Comparison of ENCODE assay signal across 8 cellular contexts in genomic region chr2:18520605-18521031, GRCh38. TPM values are rescaled to one million over a fixed set of nuclear protein-coding genes. Genes with fewer than 3 reads are reported as not detected.
DNase-seq lines count a peak whose midpoint lies in the region; ATAC-seq, FAIRE-seq and TF ChIP-seq lines count a peak whose summit lies in the region.

No MANE protein-coding gene starts in this region.

- H4K5ac ChIP-seq in H1 (ENCODE audit: insufficient read length, low read depth, low read length) (no peak overlapping the region), mesendoderm (ENCODE audit: low read length) (no peak overlapping the region)

- H3K4me1 ChIP-seq in CD4-positive, CD25-positive, alpha-beta regulatory T cell (ENCODE audit: control insufficient read depth, insufficient read depth, low read length, poor library complexity, severe bottlenecking) = no peaks in the 10 kb centered on the region
- H3K4me1 ChIP-seq in H1 (replicated peaks in 1 of 4; ENCODE audit: control insufficient read depth in 3 of 4, insufficient read depth in 4 of 4, low read length in 3 of 4) (peaks cover 0 to 3% (median 0%) of the 10 kb centered on the region in 4 experiments; a peak in 3 of 7 replicates), mesendoderm (ENCODE audit: control insufficient read depth, low read depth, low read length) (no peaks in the 10 kb centered on the region)

- no peak overlapping the region for H3K4me3 Mint-ChIP-seq in CD4-positive, CD25-positive, alpha-beta regulatory T cell

- no peaks in the 10 kb centered on the region for H3K36me3 ChIP-seq in CD4-positive, CD25-positive, alpha-beta regulatory T cell (ENCODE audit: control insufficient read depth, insufficient read depth, low read length)
- H3K36me3 ChIP-seq in H1 (ENCODE audit: control insufficient read depth in 2 of 4, insufficient read depth in 4 of 4, low read length in 3 of 4) = no peaks in the 10 kb centered on the region
- H3K36me3 ChIP-seq in mesendoderm (ENCODE audit: control insufficient read depth, insufficient read depth, low read length) = no peaks in the 10 kb centered on the region

- H4K91ac ChIP-seq in H1 (replicated peaks; ENCODE audit: insufficient read length, low read length) = no peak overlapping the region

- peak; percentile 87 for FAIRE-seq in H1 (lab: Jason Lieb, UNC)

- WGBS in H1 (ENCODE audit: extremely low coverage in 1 of 2, insufficient coverage in 1 of 2, insufficient read length in 1 of 2, insufficient replicate concordance in 2 of 2, low coverage in 1 of 2, low lambda C conversion rate in 2 of 2, missing lambda C conversion rate in 1 of 2), 2 experiments = 16% methylated on average over 5 of the region's 5 CpGs; no CpG with 5 or more reads in 1 of the 2 experiments
- no CpG with 5 or more reads among the region's 5 CpGs for WGBS in mesendoderm (ENCODE audit: extremely low coverage, insufficient coverage, low lambda C conversion rate)

- H3K27me3 Mint-ChIP-seq in CD4-positive, CD25-positive, alpha-beta regulatory T cell = no peaks in the 10 kb centered on the region

- H3K23ac ChIP-seq in H1 (ENCODE audit: insufficient read length) (no peak overlapping the region), mesendoderm (ENCODE audit: low read length) (no peak overlapping the region)

- no peak overlapping the region for H3K4ac ChIP-seq in H1 (replicated peaks; ENCODE audit: insufficient read length, low read depth, low read length)
- H3K4ac ChIP-seq in mesendoderm (ENCODE audit: low read depth, low read length) = no peak overlapping the region

- H3K79me1 ChIP-seq in H1 (ENCODE audit: low read depth, low read length) (no peaks in the 10 kb centered on the region), mesendoderm (ENCODE audit: low read length) (no peaks in the 10 kb centered on the region)

- no peaks in the 10 kb centered on the region for H3K23me2 ChIP-seq in H1 (ENCODE audit: low read depth, low read length)

- H2AFZ ChIP-seq in H1 (ENCODE audit: low read length) = peak overlapping the region; percentile 96

- TF ChIP-seq RAD21 in H1 (IDR thresholded peaks at IDR 0.05 in 1 of 2, conservative IDR thresholded peaks at IDR 0.05 in 1 of 2; ENCODE audit: low read depth in 2 of 2, low read length in 2 of 2) = peak; percentile 97 to 99

- no peak overlapping the region for H2BK120ac ChIP-seq in H1 (replicated peaks; ENCODE audit: low read depth, low read length)
- H2BK120ac ChIP-seq in mesendoderm (ENCODE audit: low read depth, low read length) = no peak overlapping the region

- no peak overlapping the region for H3K4me3 ChIP-seq in CD4-positive, CD25-positive, alpha-beta regulatory T cell (ENCODE audit: low read depth, low read length)
- H3K4me3 ChIP-seq in H1 (ENCODE audit: extremely low read depth in 1 of 4, insufficient read depth in 2 of 4, low read depth in 3 of 4, low read length in 4 of 4) (no peak overlapping the region), mesendoderm (ENCODE audit: low read length) (no peak overlapping the region)

- H3K27ac Mint-ChIP-seq in CD4-positive, CD25-positive, alpha-beta regulatory T cell = no peak overlapping the region

- no peak overlapping the region for H3K56ac ChIP-seq in H1 (replicated peaks; ENCODE audit: insufficient read length, low read depth, low read length)
- peak overlapping the region; percentile 44 for H3K56ac ChIP-seq in mesendoderm (ENCODE audit: low read length)

- peak; percentile 62 to 74 for ATAC-seq in CD4-positive, CD25-positive, alpha-beta regulatory T cell (ENCODE audit: low read depth in 2 of 2)
- peak; percentile 91 for ATAC-seq in GM19351 (IDR thresholded peaks at IDR 0.05; ENCODE audit: unreplicated experiment)
- ATAC-seq in HG03469 (IDR thresholded peaks at IDR 0.05; ENCODE audit: unreplicated experiment) = peak; percentile 74

- POLR2A ChIA-PET in H1 (lab: Charles Lee; ENCODE audit: partially characterized antibody) = no interaction called here

- H2BK20ac ChIP-seq in H1 (ENCODE audit: low read length) = no peak overlapping the region

- H2AK5ac ChIP-seq in H1 (ENCODE audit: low read depth, low read length) = no peak overlapping the region
- no peak overlapping the region for H2AK5ac ChIP-seq in mesendoderm (ENCODE audit: low read length)

- no peaks in the 10 kb centered on the region for H3K79me2 ChIP-seq in H1 (ENCODE audit: control insufficient read depth in 1 of 2, insufficient read depth in 2 of 2, low read length in 2 of 2)
- H3K79me2 ChIP-seq in mesendoderm (ENCODE audit: control insufficient read depth, insufficient read depth, low read length) = no peaks in the 10 kb centered on the region

- TF ChIP-seq POLR2A in H1 (IDR thresholded peaks at IDR 0.05; ENCODE audit: control extremely low read depth in 1 of 2, low read depth in 2 of 2, low read length in 2 of 2) = no peak

- no peak overlapping the region for H3K18ac ChIP-seq in H1 (ENCODE audit: extremely low read depth, low read length)
- no peak overlapping the region for H3K18ac ChIP-seq in mesendoderm (ENCODE audit: low read length)

- H3K4me2 ChIP-seq in H1 (ENCODE audit: insufficient read depth in 1 of 2, low read depth in 2 of 2, low read length in 2 of 2) (no peak overlapping the region), mesendoderm (ENCODE audit: low read length) (no peak overlapping the region)

- peaks cover 3% of the 10 kb centered on the region for H3K27me3 ChIP-seq in CD4-positive, CD25-positive, alpha-beta regulatory T cell (ENCODE audit: control insufficient read depth, insufficient read depth, low read length)
- H3K27me3 ChIP-seq in H1 (replicated peaks in 1 of 4; ENCODE audit: control insufficient read depth in 3 of 4, extremely low read depth in 1 of 4, insufficient read depth in 3 of 4, low read length in 3 of 4) (no peaks in the 10 kb centered on the region), mesendoderm (ENCODE audit: insufficient read depth, low read length, poor library complexity) (no peaks in the 10 kb centered on the region)

- H3K9me3 ChIP-seq in CD4-positive, CD25-positive, alpha-beta regulatory T cell (ENCODE audit: control insufficient read depth in 2 of 2, low read length in 2 of 2) = no peaks in the 10 kb centered on the region
- no peaks in the 10 kb centered on the region for H3K9me3 ChIP-seq in H1 (ENCODE audit: insufficient read depth in 2 of 2, low read depth in 1 of 2, low read length in 1 of 2)

- H2BK12ac ChIP-seq in H1 (ENCODE audit: low read depth, low read length) = no peak overlapping the region

- H2BK15ac ChIP-seq in H1 (ENCODE audit: low read length) = no peak overlapping the region
- H2BK15ac ChIP-seq in mesendoderm (replicated peaks; ENCODE audit: low read depth) = no peak overlapping the region

- TF ChIP-seq CTCF in H1 (IDR thresholded peaks at IDR 0.05; ENCODE audit: control extremely low read depth in 1 of 3, insufficient read depth in 1 of 3, low read depth in 1 of 3, low read length in 3 of 3) = peak; percentile 79 to 91 (median 85)

- H4K20me1 ChIP-seq in H1 (replicated peaks in 1 of 2; ENCODE audit: control insufficient read depth in 1 of 2, insufficient read depth in 2 of 2, low read length in 2 of 2) = no peaks in the 10 kb centered on the region

- no peak overlapping the region for H3K27ac ChIP-seq in CD4-positive, CD25-positive, alpha-beta regulatory T cell (ENCODE audit: insufficient read depth, low read length, poor library complexity, severe bottlenecking)
- no peak overlapping the region for H3K27ac ChIP-seq in H1 (ENCODE audit: low read depth, low read length)
- H3K27ac ChIP-seq in mesendoderm (ENCODE audit: low read depth, low read length) = no peak overlapping the region

- no peak overlapping the region for H3K14ac ChIP-seq in H1 (ENCODE audit: insufficient read length)

- no peak for TF ChIP-seq EP300 in H1 (IDR thresholded peaks at IDR 0.05; ENCODE audit: borderline replicate concordance in 1 of 2, low read depth in 2 of 2, low read length in 2 of 2)

- H3K9me3 Mint-ChIP-seq in CD4-positive, CD25-positive, alpha-beta regulatory T cell = peaks cover 0 to 2% (median 0%) of the 10 kb centered on the region in 7 donors

- no peak overlapping the region for H3K9ac ChIP-seq in H1 (replicated peaks in 1 of 4; ENCODE audit: extremely low read depth in 1 of 4, low read depth in 3 of 4, low read length in 3 of 4)
- H3K9ac ChIP-seq in mesendoderm (ENCODE audit: low read length) = peak overlapping the region; percentile 17

- peak; percentile 46 to 60 (median 58) for DNase-seq in CD4-positive, CD25-positive, alpha-beta regulatory T cell
- DNase-seq in NCI-H774 (lab: John Stamatoyannopoulos, UW) = peak; percentile 49
- DNase-seq in activated CD8-positive, alpha-beta memory T cell treated with anti-CD3 and anti-CD28 coated beads for 24 hours = peak; percentile 91
- DNase-seq in H1 (ENCODE audit: low read depth in 1 of 2, low spot score in 2 of 2) = peak; percentile 63 to 93
- DNase-seq in mesendoderm = peak; percentile 84
- peak; percentile 18 to 34 for DNase-seq in stimulated activated CD8-positive, alpha-beta memory T cell treated with anti-CD3 and anti-CD28 coated beads, Interleukin-15, amount 100 ng/mL, for 4 hours (ENCODE audit: low read depth in 2 of 2)

- CTCF ChIA-PET in H1 (lab: Charles Lee; ENCODE audit: partially characterized antibody) = interaction anchor here (0.7 to 5.5 kb wide), 65 partner anchors 9 to 1226 kb away, joined by 3 to 60 read pairs (median 4); no protein-coding TSS in a partner anchor

- H2BK5ac ChIP-seq in H1 (ENCODE audit: low read depth, low read length) (no peak overlapping the region), mesendoderm (ENCODE audit: low read length) (no peak overlapping the region)

- no peaks in the 10 kb centered on the region for H3K36me3 Mint-ChIP-seq in CD4-positive, CD25-positive, alpha-beta regulatory T cell

- no peak overlapping the region for H4K8ac ChIP-seq in H1 (ENCODE audit: extremely low read depth, insufficient read depth, low read length)
- no peak overlapping the region for H4K8ac ChIP-seq in mesendoderm (ENCODE audit: low read depth, low read length)

- H3K4me1 Mint-ChIP-seq in CD4-positive, CD25-positive, alpha-beta regulatory T cell = no peaks in the 10 kb centered on the region

TF ChIP-seq in H1, 55 proteins besides CTCF, POLR2A, EP300 and RAD21 (continues in another document):
- TF ChIP-seq YY1 (IDR thresholded peaks at IDR 0.05; ENCODE audit: low read depth, low read length) = no peak
- peak; percentile 39; the same call in 1 of the 2 replicates for TF ChIP-seq MAFK (IDR thresholded peaks at IDR 0.05; ENCODE audit: low read depth, low read length)

RNA-seq across cellular contexts. Expression of gene RDH14, which starts 39.8 kb away (rescaled TPM):
- total RNA-seq in CD4-positive, CD25-positive, alpha-beta regulatory T cell = 11.7 TPM
- polyA plus RNA-seq in CD4-positive, CD25-positive, alpha-beta regulatory T cell = 10 to 100 TPM; 35.4 to 45.4 (median 44.3) TPM
- 19.5 and 23.6 TPM in 2 replicates for total RNA-seq in H1 (2021; fragmentation: NEBNext Ultra II Directional; extraction: Animal tissue kit (Norgen Biotek cat#: 25700))
- polyA plus RNA-seq in H1 (2011; rRNA removed) = 9.9 and 14.7 TPM in 2 replicates
- polyA plus RNA-seq in H1 (2011; cell fraction: cytosol; rRNA removed) = 15.2 TPM
- 5.5 TPM for polyA plus RNA-seq in H1 (2011; cell fraction: nucleus; rRNA removed)
- 16.1 to 33.4 TPM (median 22.9 TPM) in 4 replicates for polyA plus RNA-seq in H1 (2012, experiment 1 of 2)
- polyA plus RNA-seq in H1 (2012, experiment 2 of 2) = 6.3 TPM
- 22.8 TPM for polyA plus RNA-seq in H1 (2013, experiment 1 of 2)
- polyA plus RNA-seq in H1 (2013, experiment 2 of 2) = 24.2 TPM
- 9.0 and 12.3 TPM in 2 replicates for polyA minus RNA-seq in H1 (2011; rRNA and poly(A)+ RNA removed)
- polyA minus RNA-seq in H1 (2011; cell fraction: cytosol; rRNA and poly(A)+ RNA removed) = 11.6 TPM
- 10.6 TPM for polyA minus RNA-seq in H1 (2011; cell fraction: nucleus; rRNA and poly(A)+ RNA removed)
- polyA plus RNA-seq in mesendoderm (2013, experiment 1 of 2) = 18.9 TPM
- 19.3 TPM for polyA plus RNA-seq in mesendoderm (2013, experiment 2 of 2)

Comparison
In these comparisons a context has a peak if more than half of its experiments do, and no peak if none do; other contexts are left out.
1. DNase-seq: peak in every context shown above with its lines; median percentile 91 in activated CD8-positive, alpha-beta memory T cell treated with anti-CD3 and anti-CD28 coated beads for 24 hours; 84 in mesendoderm; 78 in H1; 58 in CD4-positive, CD25-positive, alpha-beta regulatory T cell; 49 in NCI-H774; 26 in stimulated activated CD8-positive, alpha-beta memory T cell treated with anti-CD3 and anti-CD28 coated beads, Interleukin-15, amount 100 ng/mL, for 4 hours.